In the genomic region with DNA sequence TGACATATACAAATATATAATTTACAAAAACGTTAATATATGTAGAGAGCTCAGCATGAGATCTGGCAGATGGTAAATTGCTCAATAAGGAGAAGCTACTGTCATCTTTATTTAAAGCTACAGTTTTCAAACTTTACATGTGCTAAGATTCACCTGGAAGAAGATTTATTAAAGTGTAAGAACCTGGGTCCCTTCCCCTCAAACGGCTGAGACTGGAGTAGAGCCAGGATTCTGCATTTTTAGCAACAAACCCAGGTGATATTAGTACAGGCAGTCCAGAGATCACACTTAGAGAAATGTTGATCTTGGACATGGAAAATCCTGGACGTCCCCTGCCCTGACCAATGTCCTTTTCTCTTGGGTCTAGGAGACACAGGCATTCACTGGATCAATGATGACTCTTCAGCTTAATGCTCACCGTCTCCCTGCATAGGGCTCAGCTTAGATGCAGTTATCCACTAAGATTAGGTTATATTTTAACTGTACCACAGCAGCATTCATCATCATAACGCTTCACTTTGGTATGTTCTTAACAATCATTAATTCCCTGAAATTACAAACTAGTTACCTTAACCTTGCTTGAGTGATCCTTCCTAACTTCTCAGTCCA, we compare ENCODE assay signal across 12 cellular contexts. TPM values are rescaled to one million over a fixed set of nuclear protein-coding genes. Genes with fewer than 3 reads are reported as not detected.
DNase-seq lines count a peak whose midpoint lies in the region; ATAC-seq, FAIRE-seq and TF ChIP-seq lines count a peak whose summit lies in the region.
"Had no signal": no experiment of that assay in that cellular context is flagged by ENCODE, and none has a peak within 500 bp of the region (broad histone marks: within the 10 kb centered on the region; RNA-seq: fewer than 3 reads in every experiment).

No MANE protein-coding gene starts in this region.

- FAIRE-seq in GM12892 (lab: Jason Lieb, UNC): peak; percentile 64

- H3K36me3 ChIP-seq in PC-9 (ENCODE audit: low read depth) (peaks cover 29% of the 10 kb centered on the region), endodermal cell (ENCODE audit: control insufficient read depth, insufficient read depth, low read length) (peaks cover 50% of the 10 kb centered on the region)

- H3K4me3 Mint-ChIP-seq in endodermal cell (no peak overlapping the region), progenitor cell of endocrine pancreas (ENCODE audit: low read depth) (no peak overlapping the region)
- H3K4me3 Mint-ChIP-seq: brain had no signal

- H3K4me3 ChIP-seq in PC-9 (no peak overlapping the region), endodermal cell (ENCODE audit: low read length) (no peak overlapping the region)

- no peak overlapping the region for H2AFZ ChIP-seq in PC-9

- peaks cover 6% of the 10 kb centered on the region for H4K20me1 ChIP-seq in PC-9 (ENCODE audit: insufficient read depth)

- ATAC-seq in GM21390 (IDR thresholded peaks at IDR 0.05; ENCODE audit: unreplicated experiment): no peak
- ATAC-seq in HG03520 (IDR thresholded peaks at IDR 0.05; ENCODE audit: unreplicated experiment): no peak

- POLR2A ChIA-PET in PC-9 (lab: Charles Lee; ENCODE audit: unreplicated experiment): interaction anchor here (0.5 to 0.6 kb wide), 2 partner anchors 9 to 54 kb away, joined by 3 read pairs; no protein-coding TSS in a partner anchor

- H3K27ac ChIP-seq in PC-9 (peak overlapping the region; percentile 33; the same call in 1 of the 2 replicates), endodermal cell (ENCODE audit: low read depth, low read length) (no peak overlapping the region)
- H3K27ac ChIP-seq: WERI-Rb-1 had no signal

- WGBS in endodermal cell (ENCODE audit: insufficient coverage in 1 of 2, insufficient read length in 1 of 2), 2 experiments: 79 to 80% methylated on average over 4 of the region's 5 CpGs

- TF ChIP-seq CTCF in PC-9 (conservative IDR thresholded peaks at IDR 0.05) (no peak), endodermal cell (conservative IDR thresholded peaks at IDR 0.05) (no peak), progenitor cell of endocrine pancreas (IDR thresholded peaks at IDR 0.05; ENCODE audit: unreplicated experiment) (no peak)

- no peak for TF ChIP-seq POLR2A in GM12892 (IDR thresholded peaks at IDR 0.05; ENCODE audit: low read depth, low read length)

- intact Hi-C loops in PC-9 (cut with micrococcal nuclease; ENCODE audit: unreplicated experiment): no loop called here

- H3K4me1 ChIP-seq in PC-9 (replicated peaks; ENCODE audit: insufficient read depth): peaks cover 12% of the 10 kb centered on the region
- H3K4me1 ChIP-seq in endodermal cell (ENCODE audit: control insufficient read depth, insufficient read depth, low read length): peaks cover 9% of the 10 kb centered on the region

- H3K9me3 ChIP-seq in PC-9 (ENCODE audit: insufficient read depth, low read depth): no peaks in the 10 kb centered on the region
- H3K9me3 ChIP-seq in endodermal cell (ENCODE audit: control insufficient read depth, low read length): peaks cover 6% of the 10 kb centered on the region

- no TSS peak for BruUV-seq in PC-9 (replicated peaks; lab: Mats Ljungman, UMichigan)

- peaks cover 18% of the 10 kb centered on the region; the same call in 1 of the 2 replicates for H3F3A ChIP-seq in PC-9 (ENCODE audit: insufficient read depth, low read depth)

- DNase-seq in GM12892 (ENCODE audit: insufficient read length): no peak
- DNase-seq in PC-9: no peak
- DNase-seq in endodermal cell: no peak
- no peak for DNase-seq in progenitor cell of endocrine pancreas (ENCODE audit: low spot score, unreplicated experiment)
- no peak for DNase-seq in DMS79 (lab: John Stamatoyannopoulos, UW)
- no peak for DNase-seq in NCI-H82 (lab: John Stamatoyannopoulos, UW)
- DNase-seq: Karpas-422, NCI-H526, WERI-Rb-1 had no signal

- no peak overlapping the region for H3K9ac ChIP-seq in endodermal cell (ENCODE audit: extremely low read depth, low read length, poor library complexity, severe bottlenecking)

- peaks cover 32% of the 10 kb centered on the region for H3K36me3 Mint-ChIP-seq in endodermal cell (ENCODE audit: low read depth)
- H3K36me3 Mint-ChIP-seq in progenitor cell of endocrine pancreas (ENCODE audit: insufficient read depth): peaks cover 25% of the 10 kb centered on the region

- H3K4me1 Mint-ChIP-seq in endodermal cell (peaks cover 26% of the 10 kb centered on the region), progenitor cell of endocrine pancreas (ENCODE audit: low read depth) (peaks cover 12% of the 10 kb centered on the region)

- CTCF ChIA-PET in PC-9 (lab: Charles Lee): interaction anchor here (0.6 kb wide), 2 partner anchors 83 to 800 kb away, joined by 4 to 5 read pairs; no protein-coding TSS in a partner anchor

- H3K27ac Mint-ChIP-seq in endodermal cell (peak overlapping the region; percentile 88), progenitor cell of endocrine pancreas (peak overlapping the region; percentile 29)

- H3K79me2 ChIP-seq in PC-9 (ENCODE audit: low read depth): peaks cover 60% of the 10 kb centered on the region

- H3K9me2 ChIP-seq in PC-9 (ENCODE audit: insufficient read depth): no peaks in the 10 kb centered on the region

- H3K27me3 ChIP-seq in PC-9 (ENCODE audit: insufficient read depth, low read depth): no peaks in the 10 kb centered on the region
- no peaks in the 10 kb centered on the region for H3K27me3 ChIP-seq in endodermal cell (ENCODE audit: control insufficient read depth, insufficient read depth, low read length, poor library complexity, severe bottlenecking)

- H3K9me3 Mint-ChIP-seq in endodermal cell (peaks cover 7% of the 10 kb centered on the region), progenitor cell of endocrine pancreas (ENCODE audit: low read depth) (no peaks in the 10 kb centered on the region)

- H3K27me3 Mint-ChIP-seq in endodermal cell (ENCODE audit: insufficient read depth) (no peaks in the 10 kb centered on the region), progenitor cell of endocrine pancreas (no peaks in the 10 kb centered on the region)
- H3K27me3 Mint-ChIP-seq: brain had no signal

- no peak overlapping the region for H3K4me2 ChIP-seq in PC-9

RNA-seq across cellular contexts. Expression of a gene that starts 20.4 kb away (rescaled TPM):
- polyA plus RNA-seq in GM12892 (2012; ENCODE audit: missing spikeins): 13.7 TPM
- 29.3 and 34.0 TPM in 2 replicates for total RNA-seq in PC-9 (2021)
- 10 to 100 TPM; 17.6 to 24.3 TPM for total RNA-seq in endodermal cell
- polyA plus RNA-seq in endodermal cell (2013, experiment 1 of 2): 18.3 TPM
- 21.8 TPM for polyA plus RNA-seq in endodermal cell (2013, experiment 2 of 2)
- total RNA-seq in progenitor cell of endocrine pancreas: 16.6 and 17.7 TPM in 2 replicates

RNA-seq across cellular contexts. Expression of a gene that starts 56.8 kb away (rescaled TPM):
- 27.3 TPM for polyA plus RNA-seq in GM12892 (2012; ENCODE audit: missing spikeins)
- total RNA-seq in PC-9 (2021): 65.2 and 70.9 TPM in 2 replicates
- total RNA-seq in endodermal cell: 10 to 100 TPM; 73.1 to 73.6 TPM
- polyA plus RNA-seq in endodermal cell (2013, experiment 1 of 2): 40.2 TPM
- polyA plus RNA-seq in endodermal cell (2013, experiment 2 of 2): 31.3 TPM
- 65.0 and 69.6 TPM in 2 replicates for total RNA-seq in progenitor cell of endocrine pancreas
